Comparison of ENCODE assay signal across 1 cellular context in genomic region chr2:85390941-85391669, GRCh38.
TF ChIP-seq lines count a peak whose summit lies in the region.

No MANE protein-coding gene starts in this region.

TF ChIP-seq in HepG2, 621 proteins besides CTCF, POLR2A, EP300 and RAD21 (continued from another document and continues in another):
- TF ChIP-seq ZNF704 (CRISPR knock-in tag; IDR thresholded peaks at IDR 0.05; ENCODE audit: borderline replicate concordance) = 0 out of 2 replicates have a peak, but pooled peaks have one; percentile 51
- peak; percentile 41; the same call in 1 of the 2 replicates for TF ChIP-seq ZMYM4 (CRISPR knock-in tag; IDR thresholded peaks at IDR 0.05)
- no peak for TF ChIP-seq NONO (IDR thresholded peaks at IDR 0.05)
- TF ChIP-seq NONO (CRISPR knock-in tag; conservative IDR thresholded peaks at IDR 0.05) = no peak
- no peak for TF ChIP-seq ZBTB44 (CRISPR knock-in tag; IDR thresholded peaks at IDR 0.05)
- peak; percentile 77; the same call in 1 of the 2 replicates for TF ChIP-seq ZNF691 (CRISPR knock-in tag; IDR thresholded peaks at IDR 0.05; ENCODE audit: borderline replicate concordance, low read depth)
- TF ChIP-seq ZNF740 (CRISPR knock-in tag; IDR thresholded peaks at IDR 0.05) = 0 out of 2 replicates have a peak, but pooled peaks have one; percentile 41
- 0 out of 2 replicates have a peak, but pooled peaks have one; percentile 9 for TF ChIP-seq HOXD1 (CRISPR knock-in tag; IDR thresholded peaks at IDR 0.05)
- TF ChIP-seq SIN3B (IDR thresholded peaks at IDR 0.05; ENCODE audit: low read length) = no peak
- TF ChIP-seq HNRNPUL1 (IDR thresholded peaks at IDR 0.05; ENCODE audit: low read depth, low read length) = no peak
- TF ChIP-seq ZNF784 (CRISPR knock-in tag; IDR thresholded peaks at IDR 0.05; ENCODE audit: borderline replicate concordance) = no peak
- TF ChIP-seq ZNF547 (CRISPR knock-in tag; IDR thresholded peaks at IDR 0.05) = no peak; the same call in 1 of the 2 replicates
- peak; percentile 63; the same call in 1 of the 2 replicates for TF ChIP-seq HDAC2 (CRISPR knock-in tag; IDR thresholded peaks at IDR 0.05)
- TF ChIP-seq ZFX (CRISPR knock-in tag; IDR thresholded peaks at IDR 0.05; ENCODE audit: low read depth) = peak; percentile 64; the same call in 1 of the 2 replicates
- TF ChIP-seq PAF1 (CRISPR knock-in tag; IDR thresholded peaks at IDR 0.05) = no peak
- TF ChIP-seq THRA (CRISPR knock-in tag; IDR thresholded peaks at IDR 0.05; ENCODE audit: borderline replicate concordance) = peak; percentile 62; the same call in 1 of the 2 replicates
- 0 out of 2 replicates have a peak, but pooled peaks have one; percentile 22 for TF ChIP-seq ZNF263 (CRISPR knock-in tag; IDR thresholded peaks at IDR 0.05)
- no peak for TF ChIP-seq BRD4 (CRISPR knock-in tag; IDR thresholded peaks at IDR 0.05)
- TF ChIP-seq ZNF576 (CRISPR knock-in tag; IDR thresholded peaks at IDR 0.05) = no peak
- TF ChIP-seq MED13 (CRISPR knock-in tag; IDR thresholded peaks at IDR 0.05) = no peak
- TF ChIP-seq DMAP1 (CRISPR knock-in tag; IDR thresholded peaks at IDR 0.05) = no peak
- no peak for TF ChIP-seq ZNF660 (CRISPR knock-in tag; IDR thresholded peaks at IDR 0.05; ENCODE audit: borderline replicate concordance, low read depth)
- no peak for TF ChIP-seq CREM (IDR thresholded peaks at IDR 0.05)
- TF ChIP-seq CREM (CRISPR knock-in tag; IDR thresholded peaks at IDR 0.05) = no peak
- TF ChIP-seq ZNF703 (CRISPR knock-in tag; IDR thresholded peaks at IDR 0.05; ENCODE audit: borderline replicate concordance) = no peak
- no peak for TF ChIP-seq ONECUT2 (CRISPR knock-in tag; IDR thresholded peaks at IDR 0.05)
- TF ChIP-seq KDM2A (CRISPR knock-in tag; IDR thresholded peaks at IDR 0.05; ENCODE audit: borderline replicate concordance, low read depth) = peak; percentile 63; the same call in 1 of the 2 replicates
- TF ChIP-seq NFE2L1 (CRISPR knock-in tag; IDR thresholded peaks at IDR 0.05; ENCODE audit: borderline replicate concordance) = no peak
- TF ChIP-seq RARA (CRISPR knock-in tag; IDR thresholded peaks at IDR 0.05) = peak; percentile 9; the same call in 1 of the 2 replicates
- TF ChIP-seq GLI4 (CRISPR knock-in tag; IDR thresholded peaks at IDR 0.05; ENCODE audit: borderline replicate concordance) = no peak
- TF ChIP-seq ZNF605 (CRISPR knock-in tag; IDR thresholded peaks at IDR 0.05) = no peak; the same call in 1 of the 2 replicates
- no peak for TF ChIP-seq ZNF552 (CRISPR knock-in tag; IDR thresholded peaks at IDR 0.05; ENCODE audit: borderline replicate concordance)
- TF ChIP-seq ZNF121 (CRISPR knock-in tag; IDR thresholded peaks at IDR 0.05) = no peak
- 0 out of 2 replicates have a peak, but pooled peaks have one; percentile 40 for TF ChIP-seq ZNF256 (CRISPR knock-in tag; conservative IDR thresholded peaks at IDR 0.05)
- TF ChIP-seq HOXA3 (CRISPR knock-in tag; IDR thresholded peaks at IDR 0.05) = peak; percentile 32; the same call in 1 of the 2 replicates
- no peak for TF ChIP-seq ISX (CRISPR knock-in tag; conservative IDR thresholded peaks at IDR 0.05)
- TF ChIP-seq ZNF569 (CRISPR knock-in tag; IDR thresholded peaks at IDR 0.05; ENCODE audit: borderline replicate concordance) = no peak
- no peak for TF ChIP-seq BRF2 (CRISPR knock-in tag; IDR thresholded peaks at IDR 0.05)
- no peak for TF ChIP-seq THYN1 (CRISPR knock-in tag; IDR thresholded peaks at IDR 0.05; ENCODE audit: borderline replicate concordance, low read depth)
- TF ChIP-seq HNRNPLL (IDR thresholded peaks at IDR 0.05; ENCODE audit: low read depth, low read length, poor library complexity, severe bottlenecking) = no peak
- TF ChIP-seq RFXAP (CRISPR knock-in tag; IDR thresholded peaks at IDR 0.05; ENCODE audit: borderline replicate concordance) = 0 out of 2 replicates have a peak, but pooled peaks have one; percentile 52
- TF ChIP-seq CBX5 (CRISPR knock-in tag; IDR thresholded peaks at IDR 0.05; ENCODE audit: borderline replicate concordance) = peak; percentile 54; the same call in 1 of the 2 replicates
- no peak for TF ChIP-seq ZBTB37 (CRISPR knock-in tag; IDR thresholded peaks at IDR 0.05)
- no peak; the same call in 1 of the 2 replicates for TF ChIP-seq ZNF598 (CRISPR knock-in tag; IDR thresholded peaks at IDR 0.05; ENCODE audit: borderline replicate concordance)
- TF ChIP-seq FOXK2 (IDR thresholded peaks at IDR 0.05) = no peak
- TF ChIP-seq PHF21A (CRISPR knock-in tag; IDR thresholded peaks at IDR 0.05) = no peak
- no peak for TF ChIP-seq ZSCAN25 (CRISPR knock-in tag; IDR thresholded peaks at IDR 0.05)
- no peak for TF ChIP-seq SOX6 (IDR thresholded peaks at IDR 0.05)
- TF ChIP-seq SOX6 (CRISPR knock-in tag; IDR thresholded peaks at IDR 0.05) = peak; percentile 32; the same call in 1 of the 2 replicates
- TF ChIP-seq IKZF1 (IDR thresholded peaks at IDR 0.05) = no peak
- no peak for TF ChIP-seq ZSCAN5A (CRISPR knock-in tag; IDR thresholded peaks at IDR 0.05; ENCODE audit: borderline replicate concordance)
- no peak for TF ChIP-seq ASH2L (IDR thresholded peaks at IDR 0.05; ENCODE audit: insufficient read length, low read depth, low read length)
- TF ChIP-seq HNRNPK (IDR thresholded peaks at IDR 0.05; ENCODE audit: low read depth, low read length, poor library complexity, severe bottlenecking) = no peak
- TF ChIP-seq SMARCE1 (IDR thresholded peaks at IDR 0.05; ENCODE audit: borderline replicate concordance) = no peak
- TF ChIP-seq KAT7 (CRISPR knock-in tag; IDR thresholded peaks at IDR 0.05; ENCODE audit: borderline replicate concordance) = no peak
- TF ChIP-seq STAT6 (CRISPR knock-in tag; IDR thresholded peaks at IDR 0.05; ENCODE audit: borderline replicate concordance) = no peak
- TF ChIP-seq ZNF557 (CRISPR knock-in tag; IDR thresholded peaks at IDR 0.05) = no peak
- no peak for TF ChIP-seq ZNF276 (CRISPR knock-in tag; IDR thresholded peaks at IDR 0.05; ENCODE audit: low read depth)
